ENCODE assay signal across 15 cellular contexts in genomic region chr12:97745406-97746101, GRCh38.
"Had no signal": no experiment of that assay in that cellular context is flagged by ENCODE, and none has a peak within 500 bp of the region (broad histone marks: within the 10 kb centered on the region; RNA-seq: fewer than 3 reads in every experiment).

No MANE protein-coding gene starts in this region.

- H3K27ac Mint-ChIP-seq: activated CD4-positive, alpha-beta T cell treated with anti-CD3 and anti-CD28 coated beads for 36 hours; activated CD8-positive, alpha-beta T cell treated with anti-CD3 and anti-CD28 coated beads for 36 hours; activated naive CD8-positive, alpha-beta T cell treated with anti-CD3 and anti-CD28 coated beads, Interleukin-2, amount 10 ng/mL, durations not matched to agents 7 days and 5 days; T-cell had no signal

- H3K36me3 Mint-ChIP-seq: activated naive CD8-positive, alpha-beta T cell treated with anti-CD3 and anti-CD28 coated beads, Interleukin-2, amount 10 ng/mL, durations not matched to agents 7 days and 5 days; T-cell had no signal

- H3K9me3 Mint-ChIP-seq: activated CD8-positive, alpha-beta T cell treated with anti-CD3 and anti-CD28 coated beads for 36 hours had no signal

- ATAC-seq: activated CD4-positive, alpha-beta T cell treated with anti-CD3 and anti-CD28 coated beads for 36 hours; activated CD8-positive, alpha-beta T cell treated with anti-CD3 and anti-CD28 coated beads for 36 hours; heart right ventricle; T-cell had no signal

- H3K36me3 ChIP-seq: esophagus squamous epithelium, heart right ventricle, right atrium auricular region, tibial artery, WERI-Rb-1 had no signal

- H3K27me3 ChIP-seq: esophagus squamous epithelium, heart right ventricle, right atrium auricular region, tibial artery had no signal

- H3K4me1 Mint-ChIP-seq: activated CD4-positive, alpha-beta T cell treated with anti-CD3 and anti-CD28 coated beads for 36 hours; activated naive CD8-positive, alpha-beta T cell treated with anti-CD3 and anti-CD28 coated beads, Interleukin-2, amount 10 ng/mL, durations not matched to agents 7 days and 5 days; T-cell had no signal

- H3K9me3 ChIP-seq: esophagus squamous epithelium, heart right ventricle, right atrium auricular region, tibial artery had no signal

- H3K4me1 ChIP-seq: heart right ventricle, right atrium auricular region, tibial artery had no signal

- H3K27ac ChIP-seq: heart right ventricle, right atrium auricular region, skin epidermis, tibial artery, WERI-Rb-1 had no signal

- FAIRE-seq: endometrium, keratinocyte had no signal

- H3K27me3 Mint-ChIP-seq: activated CD4-positive, alpha-beta T cell treated with anti-CD3 and anti-CD28 coated beads for 36 hours; activated CD8-positive, alpha-beta T cell treated with anti-CD3 and anti-CD28 coated beads for 36 hours; T-cell had no signal

- H3K4me3 ChIP-seq: esophagus squamous epithelium, heart right ventricle, right atrium auricular region, skin epidermis, tibial artery had no signal

- DNase-seq: activated CD4-positive, alpha-beta T cell treated with anti-CD3 and anti-CD28 coated beads for 36 hours; activated CD8-positive, alpha-beta memory T cell treated with anti-CD3 and anti-CD28 coated beads, Interleukin-2, amount 50 U/mL, for 4 hours; activated CD8-positive, alpha-beta T cell treated with anti-CD3 and anti-CD28 coated beads for 36 hours; activated naive CD8-positive, alpha-beta T cell treated with anti-CD3 and anti-CD28 coated beads, Interleukin-2, amount 10 ng/mL, durations not matched to agents 7 days and 5 days; anterior cingulate cortex; esophagus squamous epithelium; foreskin melanocyte; heart right ventricle; T-cell; tibial artery; WERI-Rb-1 had no signal

- H3K4me3 Mint-ChIP-seq: activated CD4-positive, alpha-beta T cell treated with anti-CD3 and anti-CD28 coated beads for 36 hours; activated CD8-positive, alpha-beta T cell treated with anti-CD3 and anti-CD28 coated beads for 36 hours; activated naive CD8-positive, alpha-beta T cell treated with anti-CD3 and anti-CD28 coated beads, Interleukin-2, amount 10 ng/mL, durations not matched to agents 7 days and 5 days; T-cell had no signal
